3 cellular contexts compared by ENCODE assay signal in the genomic region with DNA sequence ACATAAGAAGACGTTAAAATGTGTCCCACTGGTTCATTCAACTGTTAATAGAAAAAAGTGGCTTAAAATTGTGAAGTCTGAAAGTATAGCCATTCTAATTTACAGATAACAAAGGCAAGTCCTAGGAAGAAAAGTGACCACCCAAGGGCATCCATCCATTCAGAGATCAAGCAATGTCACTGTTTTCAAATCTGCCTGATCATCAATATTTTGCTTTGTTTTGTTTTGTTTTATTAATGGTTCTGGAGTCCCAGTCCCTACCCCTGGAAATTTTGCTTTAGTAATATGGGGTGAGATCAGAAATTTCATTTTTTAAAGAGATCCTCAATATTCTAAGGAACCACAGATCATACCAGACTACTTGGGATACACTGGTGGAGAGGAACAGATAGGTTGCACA.
TF ChIP-seq lines count a peak whose summit lies in the region.

No MANE protein-coding gene starts in this region.

TF ChIP-seq in HepG2, 621 proteins besides CTCF, POLR2A, EP300 and RAD21:
- peak; percentile 92 for TF ChIP-seq MAFF (IDR thresholded peaks at IDR 0.05; ENCODE audit: low read depth, low read length)
- TF ChIP-seq, protein P1, sequence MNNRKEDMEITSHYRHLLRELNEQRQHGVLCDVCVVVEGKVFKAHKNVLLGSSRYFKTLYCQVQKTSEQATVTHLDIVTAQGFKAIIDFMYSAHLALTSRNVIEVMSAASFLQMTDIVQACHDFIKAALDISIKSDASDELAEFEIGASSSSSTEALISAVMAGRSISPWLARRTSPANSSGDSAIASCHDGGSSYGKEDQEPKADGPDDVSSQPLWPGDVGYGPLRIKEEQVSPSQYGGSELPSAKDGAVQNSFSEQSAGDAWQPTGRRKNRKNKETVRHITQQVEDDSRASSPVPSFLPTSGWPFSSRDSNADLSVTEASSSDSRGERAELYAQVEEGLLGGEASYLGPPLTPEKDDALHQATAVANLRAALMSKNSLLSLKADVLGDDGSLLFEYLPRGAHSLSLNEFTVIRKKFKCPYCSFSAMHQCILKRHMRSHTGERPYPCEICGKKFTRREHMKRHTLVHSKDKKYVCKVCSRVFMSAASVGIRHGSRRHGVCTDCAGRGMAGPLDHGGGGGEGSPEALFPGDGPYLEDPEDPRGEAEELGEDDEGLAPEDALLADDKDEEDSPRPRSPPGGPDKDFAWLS (CRISPR knock-in tag; IDR thresholded peaks at IDR 0.05; ENCODE audit: borderline replicate concordance) = no peak
- TF ChIP-seq MAFK (conservative IDR thresholded peaks at IDR 0.05 in 1 of 2, IDR thresholded peaks at IDR 0.05 in 1 of 2; ENCODE audit: low read length in 2 of 2) = peak; percentile 93 to 94

TF ChIP-seq in IMR-90, 13 proteins besides CTCF, POLR2A, EP300 and RAD21:
- TF ChIP-seq MAFK (IDR thresholded peaks at IDR 0.05; ENCODE audit: low read depth, low read length) = peak; percentile 86
- no peak for TF ChIP-seq MXI1 (IDR thresholded peaks at IDR 0.05; ENCODE audit: borderline replicate concordance, low read depth, low read length)

TF ChIP-seq in H1, 55 proteins besides CTCF, POLR2A, EP300 and RAD21:
- 0 out of 2 replicates have a peak, but pooled peaks have one; percentile 40 for TF ChIP-seq MAFK (IDR thresholded peaks at IDR 0.05; ENCODE audit: low read depth, low read length)
- TF ChIP-seq TEAD4 (IDR thresholded peaks at IDR 0.05; ENCODE audit: low read depth, low read length) = no peak
TF ChIP-seq in H1: peak in this region for 1.
